Comparison of ENCODE assay signal across 1 cellular context in genomic region chr17:57849874-57850754, GRCh38.
A peak's percentile ranks its signal among the peaks of the same experiment; 100 is the strongest.
TF ChIP-seq lines count a peak whose summit lies in the region.

TSS of gene MRPS23 (minus strand) at chr17:57850044. CDS start at chr17:57850010, 34 bp downstream.

TF ChIP-seq in HepG2, 621 proteins besides CTCF, POLR2A, EP300 and RAD21 (continued from another document and continues in another):
- TF ChIP-seq, protein P1, sequence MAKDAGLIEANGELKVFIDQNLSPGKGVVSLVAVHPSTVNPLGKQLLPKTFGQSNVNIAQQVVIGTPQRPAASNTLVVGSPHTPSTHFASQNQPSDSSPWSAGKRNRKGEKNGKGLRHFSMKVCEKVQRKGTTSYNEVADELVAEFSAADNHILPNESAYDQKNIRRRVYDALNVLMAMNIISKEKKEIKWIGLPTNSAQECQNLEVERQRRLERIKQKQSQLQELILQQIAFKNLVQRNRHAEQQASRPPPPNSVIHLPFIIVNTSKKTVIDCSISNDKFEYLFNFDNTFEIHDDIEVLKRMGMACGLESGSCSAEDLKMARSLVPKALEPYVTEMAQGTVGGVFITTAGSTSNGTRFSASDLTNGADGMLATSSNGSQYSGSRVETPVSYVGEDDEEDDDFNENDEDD (CRISPR knock-in tag; IDR thresholded peaks at IDR 0.05; ENCODE audit: borderline replicate concordance) = peak; percentile 96
- 0 out of 2 replicates have a peak, but pooled peaks have one; percentile 26 for TF ChIP-seq FOXO4 (CRISPR knock-in tag; conservative IDR thresholded peaks at IDR 0.05)
- peak; percentile 96; the same call in 1 of the 2 replicates for TF ChIP-seq TSC22D2 (CRISPR knock-in tag; IDR thresholded peaks at IDR 0.05; ENCODE audit: borderline replicate concordance)
- TF ChIP-seq ZNF841 (CRISPR knock-in tag; IDR thresholded peaks at IDR 0.05; ENCODE audit: borderline replicate concordance) = peak; percentile 77; the same call in 1 of the 2 replicates
- no peak for TF ChIP-seq ZNF232 (CRISPR knock-in tag; IDR thresholded peaks at IDR 0.05; ENCODE audit: borderline replicate concordance)
- peak; percentile 98 for TF ChIP-seq HOXA3 (CRISPR knock-in tag; IDR thresholded peaks at IDR 0.05)
- TF ChIP-seq, protein P2, sequence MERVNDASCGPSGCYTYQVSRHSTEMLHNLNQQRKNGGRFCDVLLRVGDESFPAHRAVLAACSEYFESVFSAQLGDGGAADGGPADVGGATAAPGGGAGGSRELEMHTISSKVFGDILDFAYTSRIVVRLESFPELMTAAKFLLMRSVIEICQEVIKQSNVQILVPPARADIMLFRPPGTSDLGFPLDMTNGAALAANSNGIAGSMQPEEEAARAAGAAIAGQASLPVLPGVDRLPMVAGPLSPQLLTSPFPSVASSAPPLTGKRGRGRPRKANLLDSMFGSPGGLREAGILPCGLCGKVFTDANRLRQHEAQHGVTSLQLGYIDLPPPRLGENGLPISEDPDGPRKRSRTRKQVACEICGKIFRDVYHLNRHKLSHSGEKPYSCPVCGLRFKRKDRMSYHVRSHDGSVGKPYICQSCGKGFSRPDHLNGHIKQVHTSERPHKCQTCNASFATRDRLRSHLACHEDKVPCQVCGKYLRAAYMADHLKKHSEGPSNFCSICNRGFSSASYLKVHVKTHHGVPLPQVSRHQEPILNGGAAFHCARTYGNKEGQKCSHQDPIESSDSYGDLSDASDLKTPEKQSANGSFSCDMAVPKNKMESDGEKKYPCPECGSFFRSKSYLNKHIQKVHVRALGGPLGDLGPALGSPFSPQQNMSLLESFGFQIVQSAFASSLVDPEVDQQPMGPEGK (CRISPR knock-in tag; IDR thresholded peaks at IDR 0.05) = peak; percentile 83
- TF ChIP-seq KLF11 (CRISPR knock-in tag; IDR thresholded peaks at IDR 0.05) = peak; percentile 98
- TF ChIP-seq, protein P3, sequence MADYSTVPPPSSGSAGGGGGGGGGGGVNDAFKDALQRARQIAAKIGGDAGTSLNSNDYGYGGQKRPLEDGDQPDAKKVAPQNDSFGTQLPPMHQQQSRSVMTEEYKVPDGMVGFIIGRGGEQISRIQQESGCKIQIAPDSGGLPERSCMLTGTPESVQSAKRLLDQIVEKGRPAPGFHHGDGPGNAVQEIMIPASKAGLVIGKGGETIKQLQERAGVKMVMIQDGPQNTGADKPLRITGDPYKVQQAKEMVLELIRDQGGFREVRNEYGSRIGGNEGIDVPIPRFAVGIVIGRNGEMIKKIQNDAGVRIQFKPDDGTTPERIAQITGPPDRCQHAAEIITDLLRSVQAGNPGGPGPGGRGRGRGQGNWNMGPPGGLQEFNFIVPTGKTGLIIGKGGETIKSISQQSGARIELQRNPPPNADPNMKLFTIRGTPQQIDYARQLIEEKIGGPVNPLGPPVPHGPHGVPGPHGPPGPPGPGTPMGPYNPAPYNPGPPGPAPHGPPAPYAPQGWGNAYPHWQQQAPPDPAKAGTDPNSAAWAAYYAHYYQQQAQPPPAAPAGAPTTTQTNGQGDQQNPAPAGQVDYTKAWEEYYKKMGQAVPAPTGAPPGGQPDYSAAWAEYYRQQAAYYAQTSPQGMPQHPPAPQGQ (CRISPR knock-in tag; IDR thresholded peaks at IDR 0.05; ENCODE audit: borderline replicate concordance) = peak; percentile 92; the same call in 1 of the 2 replicates
- TF ChIP-seq, protein P4, sequence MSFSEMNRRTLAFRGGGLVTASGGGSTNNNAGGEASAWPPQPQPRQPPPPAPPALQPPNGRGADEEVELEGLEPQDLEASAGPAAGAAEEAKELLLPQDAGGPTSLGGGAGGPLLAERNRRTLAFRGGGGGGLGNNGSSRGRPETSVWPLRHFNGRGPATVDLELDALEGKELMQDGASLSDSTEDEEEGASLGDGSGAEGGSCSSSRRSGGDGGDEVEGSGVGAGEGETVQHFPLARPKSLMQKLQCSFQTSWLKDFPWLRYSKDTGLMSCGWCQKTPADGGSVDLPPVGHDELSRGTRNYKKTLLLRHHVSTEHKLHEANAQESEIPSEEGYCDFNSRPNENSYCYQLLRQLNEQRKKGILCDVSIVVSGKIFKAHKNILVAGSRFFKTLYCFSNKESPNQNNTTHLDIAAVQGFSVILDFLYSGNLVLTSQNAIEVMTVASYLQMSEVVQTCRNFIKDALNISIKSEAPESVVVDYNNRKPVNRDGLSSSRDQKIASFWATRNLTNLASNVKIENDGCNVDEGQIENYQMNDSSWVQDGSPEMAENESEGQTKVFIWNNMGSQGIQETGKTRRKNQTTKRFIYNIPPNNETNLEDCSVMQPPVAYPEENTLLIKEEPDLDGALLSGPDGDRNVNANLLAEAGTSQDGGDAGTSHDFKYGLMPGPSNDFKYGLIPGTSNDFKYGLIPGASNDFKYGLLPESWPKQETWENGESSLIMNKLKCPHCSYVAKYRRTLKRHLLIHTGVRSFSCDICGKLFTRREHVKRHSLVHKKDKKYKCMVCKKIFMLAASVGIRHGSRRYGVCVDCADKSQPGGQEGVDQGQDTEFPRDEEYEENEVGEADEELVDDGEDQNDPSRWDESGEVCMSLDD (CRISPR knock-in tag; IDR thresholded peaks at IDR 0.05; ENCODE audit: borderline replicate concordance) = 0 out of 2 replicates have a peak, but pooled peaks have one; percentile 28
- TF ChIP-seq NBN (conservative IDR thresholded peaks at IDR 0.05) = no peak
- TF ChIP-seq SNAI1 (CRISPR knock-in tag; IDR thresholded peaks at IDR 0.05; ENCODE audit: borderline replicate concordance) = peak; percentile 90; the same call in 1 of the 2 replicates
- no peak for TF ChIP-seq SUZ12 (IDR thresholded peaks at IDR 0.05; ENCODE audit: low read depth, low read length)
- TF ChIP-seq SIN3B (IDR thresholded peaks at IDR 0.05; ENCODE audit: low read length) = peak; percentile 93
- TF ChIP-seq HMGA1 (CRISPR knock-in tag; conservative IDR thresholded peaks at IDR 0.05) = no peak
- TF ChIP-seq SMYD3 (CRISPR knock-in tag; IDR thresholded peaks at IDR 0.05) = peak; percentile 94
- peak; percentile 81 for TF ChIP-seq BCL6 (CRISPR knock-in tag; IDR thresholded peaks at IDR 0.05)
- TF ChIP-seq, protein P5, sequence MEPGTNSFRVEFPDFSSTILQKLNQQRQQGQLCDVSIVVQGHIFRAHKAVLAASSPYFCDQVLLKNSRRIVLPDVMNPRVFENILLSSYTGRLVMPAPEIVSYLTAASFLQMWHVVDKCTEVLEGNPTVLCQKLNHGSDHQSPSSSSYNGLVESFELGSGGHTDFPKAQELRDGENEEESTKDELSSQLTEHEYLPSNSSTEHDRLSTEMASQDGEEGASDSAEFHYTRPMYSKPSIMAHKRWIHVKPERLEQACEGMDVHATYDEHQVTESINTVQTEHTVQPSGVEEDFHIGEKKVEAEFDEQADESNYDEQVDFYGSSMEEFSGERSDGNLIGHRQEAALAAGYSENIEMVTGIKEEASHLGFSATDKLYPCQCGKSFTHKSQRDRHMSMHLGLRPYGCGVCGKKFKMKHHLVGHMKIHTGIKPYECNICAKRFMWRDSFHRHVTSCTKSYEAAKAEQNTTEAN (CRISPR knock-in tag; conservative IDR thresholded peaks at IDR 0.05) = peak; percentile 89
- peak; percentile 100 for TF ChIP-seq KMT2B (CRISPR knock-in tag; IDR thresholded peaks at IDR 0.05)
- peak; percentile 83; the same call in 1 of the 2 replicates for TF ChIP-seq ZNF672 (CRISPR knock-in tag; IDR thresholded peaks at IDR 0.05)
- TF ChIP-seq, protein P6, sequence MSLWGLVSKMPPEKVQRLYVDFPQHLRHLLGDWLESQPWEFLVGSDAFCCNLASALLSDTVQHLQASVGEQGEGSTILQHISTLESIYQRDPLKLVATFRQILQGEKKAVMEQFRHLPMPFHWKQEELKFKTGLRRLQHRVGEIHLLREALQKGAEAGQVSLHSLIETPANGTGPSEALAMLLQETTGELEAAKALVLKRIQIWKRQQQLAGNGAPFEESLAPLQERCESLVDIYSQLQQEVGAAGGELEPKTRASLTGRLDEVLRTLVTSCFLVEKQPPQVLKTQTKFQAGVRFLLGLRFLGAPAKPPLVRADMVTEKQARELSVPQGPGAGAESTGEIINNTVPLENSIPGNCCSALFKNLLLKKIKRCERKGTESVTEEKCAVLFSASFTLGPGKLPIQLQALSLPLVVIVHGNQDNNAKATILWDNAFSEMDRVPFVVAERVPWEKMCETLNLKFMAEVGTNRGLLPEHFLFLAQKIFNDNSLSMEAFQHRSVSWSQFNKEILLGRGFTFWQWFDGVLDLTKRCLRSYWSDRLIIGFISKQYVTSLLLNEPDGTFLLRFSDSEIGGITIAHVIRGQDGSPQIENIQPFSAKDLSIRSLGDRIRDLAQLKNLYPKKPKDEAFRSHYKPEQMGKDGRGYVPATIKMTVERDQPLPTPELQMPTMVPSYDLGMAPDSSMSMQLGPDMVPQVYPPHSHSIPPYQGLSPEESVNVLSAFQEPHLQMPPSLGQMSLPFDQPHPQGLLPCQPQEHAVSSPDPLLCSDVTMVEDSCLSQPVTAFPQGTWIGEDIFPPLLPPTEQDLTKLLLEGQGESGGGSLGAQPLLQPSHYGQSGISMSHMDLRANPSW (CRISPR knock-in tag; IDR thresholded peaks at IDR 0.05; ENCODE audit: borderline replicate concordance) = peak; percentile 100
- no peak; the same call in 1 of the 2 replicates for TF ChIP-seq ZNF460 (CRISPR knock-in tag; IDR thresholded peaks at IDR 0.05; ENCODE audit: borderline replicate concordance)
- TF ChIP-seq ZNF713 (CRISPR knock-in tag; IDR thresholded peaks at IDR 0.05) = peak; percentile 95; the same call in 1 of the 2 replicates
- peak; percentile 98 for TF ChIP-seq POGK (CRISPR knock-in tag; conservative IDR thresholded peaks at IDR 0.05)
- peak; percentile 41; the same call in 1 of the 2 replicates for TF ChIP-seq ZBTB44 (CRISPR knock-in tag; IDR thresholded peaks at IDR 0.05)
- TF ChIP-seq ZNF430 (CRISPR knock-in tag; IDR thresholded peaks at IDR 0.05) = peak; percentile 84
- TF ChIP-seq ZNF724P (CRISPR knock-in tag; IDR thresholded peaks at IDR 0.05; ENCODE audit: borderline replicate concordance) = peak; percentile 87
- peak; percentile 91 for TF ChIP-seq DZIP1 (CRISPR knock-in tag; IDR thresholded peaks at IDR 0.05)
- peak; percentile 95 for TF ChIP-seq TAF15 (IDR thresholded peaks at IDR 0.05; ENCODE audit: low read depth, low read length, poor library complexity, severe bottlenecking)
- TF ChIP-seq ZNF746 (CRISPR knock-in tag; IDR thresholded peaks at IDR 0.05) = peak; percentile 89; the same call in 1 of the 2 replicates
- peak; percentile 100 for TF ChIP-seq PHF21A (CRISPR knock-in tag; IDR thresholded peaks at IDR 0.05)
- peak; percentile 73; the same call in 1 of the 2 replicates for TF ChIP-seq ZNF800 (CRISPR knock-in tag; IDR thresholded peaks at IDR 0.05)
- TF ChIP-seq HOXA9 (CRISPR knock-in tag; IDR thresholded peaks at IDR 0.05; ENCODE audit: borderline replicate concordance) = peak; percentile 96
